ENCODE assay signal across 19 cellular contexts in genomic region chr11:64519541-64519940, GRCh38. TPM values are rescaled to one million over a fixed set of nuclear protein-coding genes. Genes with fewer than 3 reads are reported as not detected.
DNase-seq lines count a peak whose midpoint lies in the region; ATAC-seq and TF ChIP-seq lines count a peak whose summit lies in the region.
"Had no signal": no experiment of that assay in that cellular context is flagged by ENCODE, and none has a peak within 500 bp of the region (broad histone marks: within the 10 kb centered on the region; RNA-seq: fewer than 3 reads in every experiment).

No MANE protein-coding gene starts in this region.

- no peak for DNase-seq in IMR-90
- DNase-seq in NCI-H1105 treated with DMSO at 0.1 percent for 48 hours (lab: John Stamatoyannopoulos, UW), result peak; percentile 87
- peak; percentile 68 for DNase-seq in cerebellar cortex (ENCODE audit: low spot score)
- peak; percentile 35 for DNase-seq in prostate gland (ENCODE audit: low spot score)
- DNase-seq: BE2C; CD4-positive, alpha-beta memory T cell; COR-L47; DMS153; DMS79 treated with DMSO at 0.1 percent for 48 hours; EL; GDM1; H9 had no signal

- dilution Hi-C loops in IMR-90 (cut with HindIII; ENCODE audit: low sequenced_read_pairs, unreplicated experiment), result no loop called here

- intact Hi-C loops in IMR-90 (cut with micrococcal nuclease), result no loop called here
- intact Hi-C loops in prostate gland (cut with DNase I), result no loop called here

- no peak for TF ChIP-seq RAD21 in IMR-90 (IDR thresholded peaks at IDR 0.05; ENCODE audit: low read length)

- no peak overlapping the region for H2BK15ac ChIP-seq in IMR-90 (ENCODE audit: low read depth, low read length)

- H4K20me1 ChIP-seq in IMR-90 (ENCODE audit: insufficient read depth, low read length), result no peaks in the 10 kb centered on the region

- H2BK5ac ChIP-seq in IMR-90 (ENCODE audit: low read depth, low read length, poor library complexity, severe bottlenecking), result no peak overlapping the region

- no peaks in the 10 kb centered on the region for H3K4me1 ChIP-seq in IMR-90 (ENCODE audit: control insufficient read depth, insufficient read depth, low read length)
- no peaks in the 10 kb centered on the region for H3K4me1 ChIP-seq in prostate gland (replicated peaks)
- H3K4me1 ChIP-seq: A549, BE2C had no signal

- H2BK20ac ChIP-seq in IMR-90 (ENCODE audit: low read depth, low read length), result no peak overlapping the region

- no peak overlapping the region for H3K56ac ChIP-seq in IMR-90 (ENCODE audit: extremely low read depth, insufficient read depth, low read length)

- POLR2A ChIA-PET in IMR-90 (lab: Charles Lee; ENCODE audit: unreplicated experiment), result no interaction called here

- no peak overlapping the region for H2AK9ac ChIP-seq in IMR-90 (replicated peaks; ENCODE audit: low read depth, low read length, poor library complexity)

- no peak overlapping the region for H4K5ac ChIP-seq in IMR-90 (ENCODE audit: low read depth, low read length)

- no peaks in the 10 kb centered on the region for H3K9me1 ChIP-seq in IMR-90 (ENCODE audit: insufficient read depth, low read length)

- H3K27me3 ChIP-seq in IMR-90 (ENCODE audit: control insufficient read depth, insufficient read depth, low read length), result peaks cover 36% of the 10 kb centered on the region
- no peaks in the 10 kb centered on the region for H3K27me3 ChIP-seq in prostate gland (replicated peaks; ENCODE audit: insufficient read depth)

- no peak overlapping the region for H3K23ac ChIP-seq in IMR-90 (ENCODE audit: low read depth, low read length)

- CTCF ChIA-PET in IMR-90 (lab: Yijun Ruan, JAX), result no interaction called here

- no peak overlapping the region for H2AK5ac ChIP-seq in IMR-90 (ENCODE audit: low read depth, low read length)

- H3K4me3 ChIP-seq in IMR-90 (ENCODE audit: insufficient read depth, low read depth, low read length), result no peak overlapping the region
- H3K4me3 ChIP-seq in prostate gland, result no peak overlapping the region
- H3K4me3 ChIP-seq: A549, GM23338 had no signal

- H3K79me1 ChIP-seq in IMR-90 (ENCODE audit: low read depth in 1 of 2, low read length in 2 of 2), result no peaks in the 10 kb centered on the region

- no peak overlapping the region for H3K4ac ChIP-seq in IMR-90 (ENCODE audit: low read depth, low read length)

- no peak overlapping the region for H3K9ac ChIP-seq in IMR-90 (ENCODE audit: low read depth, low read length)

- 68% methylated on average over 4 of the region's 5 CpGs; no CpG with 5 or more reads in 1 of the 2 experiments for WGBS in IMR-90 (ENCODE audit: extremely low coverage in 2 of 2, insufficient read length in 1 of 2), 2 experiments
- WGBS in prostate gland, result 59% methylated on average over 5 of the region's 5 CpGs

- no peak for TF ChIP-seq CTCF in IMR-90 (conservative IDR thresholded peaks at IDR 0.05; ENCODE audit: low read depth, low read length)
- TF ChIP-seq CTCF in prostate gland (IDR thresholded peaks at IDR 0.05), result no peak

- TF ChIP-seq POLR2A in IMR-90 (IDR thresholded peaks at IDR 0.05; ENCODE audit: low read depth, low read length) (no peak), prostate gland (IDR thresholded peaks at IDR 0.05) (no peak)

- peak overlapping the region; percentile 10 for H2AFZ ChIP-seq in IMR-90 (replicated peaks; ENCODE audit: low read length, poor library complexity)
- H2AFZ ChIP-seq: GM23338 had no signal

- ATAC-seq in IMR-90 (ENCODE audit: low read depth) (no peak), GM18519 (IDR thresholded peaks at IDR 0.05; ENCODE audit: low FRiP score, unreplicated experiment) (no peak), GM18858 (IDR thresholded peaks at IDR 0.05; ENCODE audit: unreplicated experiment) (no peak), GM19463 (IDR thresholded peaks at IDR 0.05; ENCODE audit: unreplicated experiment) (no peak)
- ATAC-seq: A549, GM23338 had no signal

- H3K4me2 ChIP-seq in IMR-90 (ENCODE audit: low read depth, low read length), result no peak overlapping the region
- H3K4me2 ChIP-seq: A549, GM23338 had no signal

- H3K27ac ChIP-seq in IMR-90 (ENCODE audit: insufficient read depth, low read length), result no peak overlapping the region
- H3K27ac ChIP-seq in prostate gland, result no peak overlapping the region
- H3K27ac ChIP-seq: A549, C4-2B had no signal

- H2BK120ac ChIP-seq in IMR-90 (ENCODE audit: low read depth, low read length), result no peak overlapping the region

- H3K18ac ChIP-seq in IMR-90 (ENCODE audit: low read depth, low read length), result no peak overlapping the region

- no peak overlapping the region for H3K14ac ChIP-seq in IMR-90 (replicated peaks; ENCODE audit: low read depth, low read length)

- in situ Hi-C loops in IMR-90 (cut with MboI; ENCODE audit: low sequenced_read_pairs), result no loop called here

- H3K9me3 ChIP-seq in IMR-90 (ENCODE audit: control insufficient read depth, insufficient read depth, low read length) (peaks cover 2% of the 10 kb centered on the region; the same call in 1 of the 2 replicates), prostate gland (no peaks in the 10 kb centered on the region)
- H3K9me3 ChIP-seq: BE2C had no signal

- H4K8ac ChIP-seq in IMR-90 (ENCODE audit: low read depth in 2 of 2, low read length in 2 of 2), result no peak overlapping the region

- no peaks in the 10 kb centered on the region for H3K36me3 ChIP-seq in IMR-90 (ENCODE audit: control insufficient read depth, insufficient read depth, low read length)
- H3K36me3 ChIP-seq in prostate gland, result no peaks in the 10 kb centered on the region
- H3K36me3 ChIP-seq: BE2C had no signal

- BruUV-seq in IMR-90 (replicated peaks; lab: Mats Ljungman, UMichigan), result no TSS peak

- H4K91ac ChIP-seq in IMR-90 (ENCODE audit: insufficient read depth, low read depth, low read length), result no peak overlapping the region

TF ChIP-seq in IMR-90, 13 proteins besides CTCF, POLR2A, EP300 and RAD21:
- TF ChIP-seq MAZ (IDR thresholded peaks at IDR 0.05; ENCODE audit: borderline replicate concordance, low read depth, low read length), result no peak
- TF ChIP-seq, protein P1, sequence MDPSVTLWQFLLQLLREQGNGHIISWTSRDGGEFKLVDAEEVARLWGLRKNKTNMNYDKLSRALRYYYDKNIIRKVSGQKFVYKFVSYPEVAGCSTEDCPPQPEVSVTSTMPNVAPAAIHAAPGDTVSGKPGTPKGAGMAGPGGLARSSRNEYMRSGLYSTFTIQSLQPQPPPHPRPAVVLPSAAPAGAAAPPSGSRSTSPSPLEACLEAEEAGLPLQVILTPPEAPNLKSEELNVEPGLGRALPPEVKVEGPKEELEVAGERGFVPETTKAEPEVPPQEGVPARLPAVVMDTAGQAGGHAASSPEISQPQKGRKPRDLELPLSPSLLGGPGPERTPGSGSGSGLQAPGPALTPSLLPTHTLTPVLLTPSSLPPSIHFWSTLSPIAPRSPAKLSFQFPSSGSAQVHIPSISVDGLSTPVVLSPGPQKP (IDR thresholded peaks at IDR 0.05; ENCODE audit: borderline replicate concordance, low read depth, low read length), result no peak
- TF ChIP-seq CHD1 (IDR thresholded peaks at IDR 0.05; ENCODE audit: low read depth, low read length), result no peak
- no peak for TF ChIP-seq MXI1 (IDR thresholded peaks at IDR 0.05; ENCODE audit: borderline replicate concordance, low read depth, low read length)
- no peak for TF ChIP-seq MAFK (IDR thresholded peaks at IDR 0.05; ENCODE audit: low read depth, low read length)
- TF ChIP-seq RFX5 (IDR thresholded peaks at IDR 0.05; ENCODE audit: low read depth, low read length), result no peak
- no peak for TF ChIP-seq SMC3 (IDR thresholded peaks at IDR 0.05; ENCODE audit: low read depth, low read length)
- TF ChIP-seq NFE2L2 (IDR thresholded peaks at IDR 0.05; ENCODE audit: low read depth, low read length), result no peak
- TF ChIP-seq FOS (IDR thresholded peaks at IDR 0.05; ENCODE audit: low read depth, low read length), result no peak
- no peak for TF ChIP-seq RCOR1 (IDR thresholded peaks at IDR 0.05; ENCODE audit: insufficient replicate concordance, low read length)
- no peak for TF ChIP-seq BHLHE40 (IDR thresholded peaks at IDR 0.05; ENCODE audit: low read depth, low read length)
- TF ChIP-seq CEBPB (IDR thresholded peaks at IDR 0.05; ENCODE audit: low read depth, low read length), result no peak
- no peak for TF ChIP-seq USF2 (IDR thresholded peaks at IDR 0.05; ENCODE audit: low read depth, low read length)

RNA-seq across cellular contexts. Expression of gene SLC22A11, which starts 36.2 kb away (rescaled TPM):
- total RNA-seq in IMR-90 (2012; rRNA removed) (not detected in 2 replicates), prostate gland (not detected)
- not detected in 2 replicates for polyA plus RNA-seq in IMR-90 (2012; rRNA removed)
- polyA plus RNA-seq in IMR-90 (2012; cell fraction: cytosol; rRNA removed), result not detected in 2 replicates
- not detected in 2 replicates for polyA plus RNA-seq in IMR-90 (2012; cell fraction: nucleus; rRNA removed; ENCODE audit: low replicate concordance)
- total RNA-seq: CD4-positive, alpha-beta memory T cell; GM23338; H9 had no signal
- polyA plus RNA-seq: AG04450; CD4-positive, alpha-beta memory T cell; GM23338 had no signal
